10 cellular contexts compared by ENCODE assay signal in the genomic region with DNA sequence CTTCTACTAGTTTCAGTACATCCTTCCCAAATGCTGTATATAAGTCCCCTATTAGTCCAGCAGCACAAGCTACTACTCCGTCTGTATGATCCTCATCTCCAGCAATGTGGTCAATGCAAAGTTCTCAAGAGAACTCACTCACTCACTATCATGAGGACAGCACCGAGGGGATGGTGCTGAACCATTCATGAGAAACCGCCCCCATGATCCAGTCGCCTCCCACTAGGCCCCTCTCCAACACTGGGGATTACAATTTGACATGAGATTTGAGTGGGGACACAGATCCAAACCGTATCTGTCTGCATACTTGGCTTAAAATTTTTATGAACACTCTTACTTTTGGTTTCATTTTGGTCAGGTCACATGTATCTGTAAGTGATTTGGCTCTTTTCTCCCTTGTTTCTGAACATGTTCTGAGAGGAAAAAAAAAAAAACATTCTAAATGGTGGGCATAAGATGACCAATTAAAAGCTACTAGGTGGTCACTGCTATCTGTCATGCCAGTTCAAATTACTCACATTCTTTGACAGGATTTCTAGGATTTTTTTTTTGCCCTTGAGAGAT.
DNase-seq lines count a peak whose midpoint lies in the region; ATAC-seq and TF ChIP-seq lines count a peak whose summit lies in the region.
"Had no signal": no experiment of that assay in that cellular context is flagged by ENCODE, and none has a peak within 500 bp of the region (broad histone marks: within the 10 kb centered on the region; RNA-seq: fewer than 3 reads in every experiment).

No MANE protein-coding gene starts in this region.

- no peaks in the 10 kb centered on the region for H3K9me3 ChIP-seq in CD4-positive, alpha-beta T cell (ENCODE audit: control insufficient read depth, low read length)
- H3K9me3 ChIP-seq in MG63, result no peaks in the 10 kb centered on the region
- H3K9me3 ChIP-seq in breast epithelium, result no peaks in the 10 kb centered on the region
- H3K9me3 ChIP-seq in naive thymus-derived CD4-positive, alpha-beta T cell (ENCODE audit: control insufficient read depth in 2 of 3, low read length in 3 of 3), result no peaks in the 10 kb centered on the region

- intact Hi-C loops in CD4-positive, alpha-beta T cell (cut with DNase I, micrococcal nuclease), result no loop called here
- intact Hi-C loops in breast epithelium (cut with DNase I; ENCODE audit: low total_unique reads), result no loop called here
- intact Hi-C loops in naive thymus-derived CD4-positive, alpha-beta T cell (cut with micrococcal nuclease), result loop anchor here in 1 of 2 donors (2.0 kb wide), 1 partner anchor 61 kb away; no protein-coding TSS in a partner anchor

- no peak overlapping the region for H3K27ac Mint-ChIP-seq in CD4-positive, alpha-beta T cell
- peak overlapping the region in 6 of 9 donors; percentile 7 to 86 (median 64) for H3K27ac Mint-ChIP-seq in naive thymus-derived CD4-positive, alpha-beta T cell

- peak overlapping the region; percentile 37 for H3K4me3 ChIP-seq in MG63
- H3K4me3 ChIP-seq in breast epithelium, result peak overlapping the region; percentile 18 to 58 (median 19)
- H3K4me3 ChIP-seq in naive thymus-derived CD4-positive, alpha-beta T cell (ENCODE audit: low read length), result peak overlapping the region; percentile 15

- H3K4me3 Mint-ChIP-seq in CD4-positive, alpha-beta T cell, result peak overlapping the region; percentile 27
- peak overlapping the region; percentile 1 to 74 (median 70) for H3K4me3 Mint-ChIP-seq in naive thymus-derived CD4-positive, alpha-beta T cell

- peaks cover 24% of the 10 kb centered on the region for H3K27me3 Mint-ChIP-seq in CD4-positive, alpha-beta T cell
- H3K27me3 Mint-ChIP-seq in naive thymus-derived CD4-positive, alpha-beta T cell, result peaks cover 7 to 12% (median 9%) of the 10 kb centered on the region in 5 donors

- POLR2A ChIA-PET in CD4-positive, alpha-beta T cell (lab: Charles Lee), result no interaction called here
- POLR2A ChIA-PET in naive thymus-derived CD4-positive, alpha-beta T cell (lab: Charles Lee), result interaction anchor here (0.6 kb wide), 1 partner anchor 64 kb away, joined by 3 read pairs; no protein-coding TSS in a partner anchor

- no peak for TF ChIP-seq POLR2A in breast epithelium (IDR thresholded peaks at IDR 0.05)

- no peaks in the 10 kb centered on the region for H3K9me3 Mint-ChIP-seq in CD4-positive, alpha-beta T cell
- peaks cover 0 to 13% (median 0%) of the 10 kb centered on the region in 11 donors for H3K9me3 Mint-ChIP-seq in naive thymus-derived CD4-positive, alpha-beta T cell

- H3K27ac ChIP-seq in CD4-positive, alpha-beta T cell (ENCODE audit: low read depth, low read length), result no peak overlapping the region
- H3K27ac ChIP-seq in breast epithelium, result no peak overlapping the region
- H3K27ac ChIP-seq in naive thymus-derived CD4-positive, alpha-beta T cell (ENCODE audit: low read depth, low read length), result no peak overlapping the region
- H3K27ac ChIP-seq: epithelial cell of prostate had no signal

- no peaks in the 10 kb centered on the region for H3K36me3 Mint-ChIP-seq in CD4-positive, alpha-beta T cell (ENCODE audit: low read depth)
- H3K36me3 Mint-ChIP-seq in naive thymus-derived CD4-positive, alpha-beta T cell, result peaks cover 0 to 15% (median 3%) of the 10 kb centered on the region in 5 donors

- no peaks in the 10 kb centered on the region for H3K27me3 ChIP-seq in CD4-positive, alpha-beta T cell (ENCODE audit: control insufficient read depth, insufficient read depth, low read length)
- H3K27me3 ChIP-seq in MG63 (no peaks in the 10 kb centered on the region), breast epithelium (no peaks in the 10 kb centered on the region)
- no peaks in the 10 kb centered on the region for H3K27me3 ChIP-seq in naive thymus-derived CD4-positive, alpha-beta T cell (ENCODE audit: control insufficient read depth in 2 of 2, insufficient read depth in 2 of 2, low read length in 2 of 2)

- H3K4me1 Mint-ChIP-seq in CD4-positive, alpha-beta T cell (ENCODE audit: low read depth), result peaks cover 10% of the 10 kb centered on the region
- H3K4me1 Mint-ChIP-seq in naive thymus-derived CD4-positive, alpha-beta T cell, result peaks cover 7 to 29% (median 19%) of the 10 kb centered on the region in 7 donors

- CTCF ChIA-PET in CD4-positive, alpha-beta T cell (lab: Charles Lee), result interaction anchor here (0.9 kb wide), 1 partner anchor 12 kb away, joined by 3 read pairs; no protein-coding TSS in a partner anchor
- CTCF ChIA-PET in naive thymus-derived CD4-positive, alpha-beta T cell (lab: Charles Lee), result no interaction called here

- H3K4me1 ChIP-seq in breast epithelium, result no peaks in the 10 kb centered on the region
- no peaks in the 10 kb centered on the region for H3K4me1 ChIP-seq in naive thymus-derived CD4-positive, alpha-beta T cell (ENCODE audit: control insufficient read depth in 2 of 2, insufficient read depth in 2 of 2, low read length in 2 of 2)

- no peak for TF ChIP-seq CTCF in CD4-positive, alpha-beta T cell (IDR thresholded peaks at IDR 0.05)
- TF ChIP-seq CTCF in breast epithelium (IDR thresholded peaks at IDR 0.05), result no peak

- no peak for ATAC-seq in CD4-positive, alpha-beta T cell (ENCODE audit: poor library complexity)
- no peak for ATAC-seq in naive thymus-derived CD4-positive, alpha-beta T cell
- ATAC-seq in HG02759 (IDR thresholded peaks at IDR 0.05; ENCODE audit: unreplicated experiment), result no peak
- no peak for ATAC-seq in GM18519 (IDR thresholded peaks at IDR 0.05; ENCODE audit: low FRiP score, unreplicated experiment)

- H3K36me3 ChIP-seq in MG63 (no peaks in the 10 kb centered on the region), breast epithelium (no peaks in the 10 kb centered on the region)
- no peaks in the 10 kb centered on the region for H3K36me3 ChIP-seq in naive thymus-derived CD4-positive, alpha-beta T cell (ENCODE audit: control insufficient read depth in 2 of 3, insufficient read depth in 3 of 3, low read length in 3 of 3)

- DNase-seq in CD4-positive, alpha-beta T cell, result no peak
- DNase-seq in MG63, result peak; percentile 8
- DNase-seq in breast epithelium (ENCODE audit: low spot score in 2 of 2), result no peak
- DNase-seq in naive thymus-derived CD4-positive, alpha-beta T cell, result peak in 2 of 9 donors; percentile 6
- no peak for DNase-seq in stimulated activated CD4-positive, alpha-beta T cell treated with anti-CD3 and anti-CD28 coated beads, Interleukin-1b, Interleukin-23, amount 100 ng/mL, for 48 hours
- no peak for DNase-seq in stimulated activated CD4-positive, alpha-beta T cell treated with anti-CD3 and anti-CD28 coated beads, Interleukin-12 subunit alpha, Interleukin-12 subunit beta, amount 100 ng/mL, for 4 hours
- DNase-seq: NCI-H2029 treated with DMSO at 0.1 percent for 48 hours had no signal
